ENCODE assay signal across 8 cellular contexts in the genomic region with DNA sequence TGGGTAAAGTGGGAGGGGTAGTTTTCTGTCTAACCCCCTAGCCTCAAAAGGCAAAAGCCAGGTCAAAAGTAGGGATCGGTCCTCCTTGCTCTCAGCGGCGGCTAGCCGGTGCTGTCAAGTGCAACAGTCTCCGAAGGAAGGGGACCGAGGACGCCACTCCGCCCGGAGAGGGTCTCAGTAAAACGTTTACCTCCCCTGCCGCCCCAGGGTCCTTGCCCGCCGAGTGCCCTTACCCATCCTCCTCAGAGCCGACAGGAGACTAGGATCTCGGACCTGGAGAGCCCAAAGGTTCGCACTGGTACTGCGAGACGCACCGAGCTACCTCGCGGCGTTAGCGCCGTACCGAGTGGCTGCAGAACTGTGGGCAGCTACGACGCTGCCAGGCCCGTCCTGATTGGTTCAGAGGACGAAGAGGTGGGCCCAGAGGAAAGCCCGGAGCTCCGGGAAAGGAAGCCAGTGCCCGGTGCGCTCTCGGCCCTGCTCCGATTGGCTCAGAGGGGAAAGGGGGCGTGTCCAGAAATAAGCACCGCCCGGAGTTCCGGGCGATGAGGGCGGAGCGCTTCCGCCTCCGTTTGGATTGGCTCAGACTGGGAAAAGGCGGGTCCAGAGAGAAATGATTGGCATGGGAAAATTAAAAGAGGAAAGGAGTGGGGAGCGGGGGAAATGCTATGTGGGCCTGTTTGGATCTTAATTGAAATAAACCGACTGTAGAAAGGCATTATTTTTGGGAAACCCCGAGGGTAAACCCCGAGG. TPM values are rescaled to one million over a fixed set of nuclear protein-coding genes. Genes with fewer than 3 reads are reported as not detected.
A peak's percentile ranks its signal among the peaks of the same experiment; 100 is the strongest.
DNase-seq lines count a peak whose midpoint lies in the region; ATAC-seq and TF ChIP-seq lines count a peak whose summit lies in the region.
"Not testable (repeated sequence)": the region's sequence is repeated elsewhere in the genome, so short reads cannot be mapped to it uniquely, and the experiment has no call there.

A gene with protein sequence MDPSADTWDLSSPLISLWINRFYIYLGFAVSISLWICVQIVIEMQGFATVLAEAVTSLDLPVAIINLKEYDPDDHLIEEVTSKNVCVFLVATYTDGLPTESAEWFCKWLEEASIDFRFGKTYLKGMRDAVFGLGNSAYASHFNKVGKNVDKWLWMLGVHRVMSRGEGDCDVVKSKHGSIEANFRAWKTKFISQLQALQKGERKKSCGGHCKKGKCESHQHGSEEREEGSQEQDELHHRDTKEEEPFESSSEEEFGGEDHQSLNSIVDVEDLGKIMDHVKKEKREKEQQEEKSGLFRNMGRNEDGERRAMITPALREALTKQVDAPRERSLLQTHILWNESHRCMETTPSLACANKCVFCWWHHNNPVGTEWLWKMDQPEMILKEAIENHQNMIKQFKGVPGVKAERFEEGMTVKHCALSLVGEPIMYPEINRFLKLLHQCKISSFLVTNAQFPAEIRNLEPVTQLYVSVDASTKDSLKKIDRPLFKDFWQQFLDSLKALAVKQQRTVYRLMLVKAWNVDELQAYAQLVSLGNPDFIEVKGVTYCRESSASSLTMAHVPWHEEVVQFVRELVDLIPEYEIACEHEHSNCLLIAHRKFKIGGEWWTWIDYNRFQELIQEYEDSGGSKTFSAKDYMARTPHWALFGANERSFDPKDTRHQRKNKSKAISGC (minus strand): TSS at position 362 of the 753 bp plus-strand sequence. CDS start 125 bp downstream, at position 237.

- not testable (repeated sequence) for H3K9me3 Mint-ChIP-seq in WTC11

- H3K4me3 ChIP-seq in cardiac fibroblast (replicated peaks in 1 of 2; ENCODE audit: low read depth in 2 of 2, low read length in 2 of 2) (peak within 1 kb of the TSS; percentile 67), skin epidermis (peak within 1 kb of the TSS; percentile 46 to 91 (median 79))

- peak within 1 kb of the TSS; percentile 94 for H3K4me3 Mint-ChIP-seq in WTC11

- CTCF ChIA-PET in WTC11 (lab: Charles Lee), result interaction anchor here (0.5 to 1.1 kb wide), 3 partner anchors 79 to 98 kb away, joined by 3 to 13 read pairs (median 4); no protein-coding TSS in a partner anchor

- peak; percentile 88 for TF ChIP-seq POLR2A in GM18951 (IDR thresholded peaks at IDR 0.05; ENCODE audit: extremely low read depth, insufficient read depth, insufficient read length)

- POLR2A ChIA-PET in WTC11 (lab: Charles Lee), result interaction anchor here (0.5 kb wide), 1 partner anchor 54 kb away, joined by 3 read pairs; no protein-coding TSS in a partner anchor

- H3K27me3 Mint-ChIP-seq in WTC11 (ENCODE audit: low read depth), result not testable (repeated sequence)

- H3K4me1 Mint-ChIP-seq in WTC11, result peaks cover 19% of the 10 kb centered on the region

- ATAC-seq in HG03175 (IDR thresholded peaks at IDR 0.05; ENCODE audit: unreplicated experiment), result peak; percentile 87
- peak; percentile 96 for ATAC-seq in WTC11

- H3K27ac Mint-ChIP-seq in WTC11, result peak within 1 kb of the TSS; percentile 96

- peak within 1 kb of the TSS in 20 of 21 experiments; percentile 46 to 97 (median 78) for H3K27ac ChIP-seq in skin epidermis

- in situ Hi-C loops in GM18951 (cut with MboI; ENCODE audit: low sequenced_read_pairs, unreplicated experiment), result loop anchor here (10.0 kb wide), 1 partner anchor 87 kb away; no protein-coding TSS in a partner anchor

- TF ChIP-seq CTCF in WTC11 (IDR thresholded peaks at IDR 0.05); cardiac fibroblast (IDR thresholded peaks at IDR 0.05; ENCODE audit: low read depth, low read length): not testable (repeated sequence)

- peaks cover 14% of the 10 kb centered on the region for H3K36me3 Mint-ChIP-seq in WTC11

- DNase-seq in AG08396 (ENCODE audit: low spot score) (peak; percentile 86), NCI-H2227 treated with DMSO at 0.1 percent for 48 hours (lab: John Stamatoyannopoulos, UW) (peak; percentile 93), WTC11 (ENCODE audit: low spot score) (peak; percentile 100), cardiac fibroblast (ENCODE audit: low read depth in 2 of 2) (peak; percentile 98), iPS-NIHi11 (ENCODE audit: low spot score) (peak; percentile 84)

TF ChIP-seq in WTC11, 78 proteins besides CTCF, POLR2A, EP300 and RAD21 (continues in another document):
- TF ChIP-seq ZNF121 (CRISPR knock-in tag; IDR thresholded peaks at IDR 0.05) (peak; percentile 70; the same call in 1 of the 2 replicates), CREB1 (CRISPR knock-in tag; IDR thresholded peaks at IDR 0.05) (peak; percentile 38; the same call in 1 of the 2 replicates), FOXK1 (CRISPR knock-in tag; IDR thresholded peaks at IDR 0.05) (peak; percentile 76), ETV6 (CRISPR knock-in tag; IDR thresholded peaks at IDR 0.05) (peak; percentile 90), ZNF416 (CRISPR knock-in tag; IDR thresholded peaks at IDR 0.05) (peak; percentile 65; the same call in 1 of the 2 replicates), FOXP1 (CRISPR knock-in tag; IDR thresholded peaks at IDR 0.05; ENCODE audit: borderline replicate concordance) (peak; percentile 91; the same call in 1 of the 2 replicates), MYBL2 (CRISPR knock-in tag; IDR thresholded peaks at IDR 0.05) (peak; percentile 55; the same call in 1 of the 2 replicates), CREM (CRISPR knock-in tag; IDR thresholded peaks at IDR 0.05) (peak; percentile 67; the same call in 1 of the 2 replicates), SMAD3 (CRISPR knock-in tag; IDR thresholded peaks at IDR 0.05; ENCODE audit: borderline replicate concordance) (peak; percentile 70; the same call in 1 of the 2 replicates), TEAD1 (CRISPR knock-in tag; IDR thresholded peaks at IDR 0.05) (peak; percentile 89; the same call in 1 of the 2 replicates), SP1 (CRISPR knock-in tag; conservative IDR thresholded peaks at IDR 0.05) (peak; percentile 91)
- TF ChIP-seq, protein P1, sequence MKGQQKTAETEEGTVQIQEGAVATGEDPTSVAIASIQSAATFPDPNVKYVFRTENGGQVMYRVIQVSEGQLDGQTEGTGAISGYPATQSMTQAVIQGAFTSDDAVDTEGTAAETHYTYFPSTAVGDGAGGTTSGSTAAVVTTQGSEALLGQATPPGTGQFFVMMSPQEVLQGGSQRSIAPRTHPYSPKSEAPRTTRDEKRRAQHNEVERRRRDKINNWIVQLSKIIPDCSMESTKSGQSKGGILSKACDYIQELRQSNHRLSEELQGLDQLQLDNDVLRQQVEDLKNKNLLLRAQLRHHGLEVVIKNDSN (CRISPR knock-in tag; IDR thresholded peaks at IDR 0.05), result peak; percentile 38; the same call in 1 of the 2 replicates
- TF ChIP-seq, protein P2, sequence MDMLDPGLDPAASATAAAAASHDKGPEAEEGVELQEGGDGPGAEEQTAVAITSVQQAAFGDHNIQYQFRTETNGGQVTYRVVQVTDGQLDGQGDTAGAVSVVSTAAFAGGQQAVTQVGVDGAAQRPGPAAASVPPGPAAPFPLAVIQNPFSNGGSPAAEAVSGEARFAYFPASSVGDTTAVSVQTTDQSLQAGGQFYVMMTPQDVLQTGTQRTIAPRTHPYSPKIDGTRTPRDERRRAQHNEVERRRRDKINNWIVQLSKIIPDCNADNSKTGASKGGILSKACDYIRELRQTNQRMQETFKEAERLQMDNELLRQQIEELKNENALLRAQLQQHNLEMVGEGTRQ (CRISPR knock-in tag; IDR thresholded peaks at IDR 0.05), result 0 out of 2 replicates have a peak, but pooled peaks have one; percentile 7
- TF ChIP-seq, protein P3, sequence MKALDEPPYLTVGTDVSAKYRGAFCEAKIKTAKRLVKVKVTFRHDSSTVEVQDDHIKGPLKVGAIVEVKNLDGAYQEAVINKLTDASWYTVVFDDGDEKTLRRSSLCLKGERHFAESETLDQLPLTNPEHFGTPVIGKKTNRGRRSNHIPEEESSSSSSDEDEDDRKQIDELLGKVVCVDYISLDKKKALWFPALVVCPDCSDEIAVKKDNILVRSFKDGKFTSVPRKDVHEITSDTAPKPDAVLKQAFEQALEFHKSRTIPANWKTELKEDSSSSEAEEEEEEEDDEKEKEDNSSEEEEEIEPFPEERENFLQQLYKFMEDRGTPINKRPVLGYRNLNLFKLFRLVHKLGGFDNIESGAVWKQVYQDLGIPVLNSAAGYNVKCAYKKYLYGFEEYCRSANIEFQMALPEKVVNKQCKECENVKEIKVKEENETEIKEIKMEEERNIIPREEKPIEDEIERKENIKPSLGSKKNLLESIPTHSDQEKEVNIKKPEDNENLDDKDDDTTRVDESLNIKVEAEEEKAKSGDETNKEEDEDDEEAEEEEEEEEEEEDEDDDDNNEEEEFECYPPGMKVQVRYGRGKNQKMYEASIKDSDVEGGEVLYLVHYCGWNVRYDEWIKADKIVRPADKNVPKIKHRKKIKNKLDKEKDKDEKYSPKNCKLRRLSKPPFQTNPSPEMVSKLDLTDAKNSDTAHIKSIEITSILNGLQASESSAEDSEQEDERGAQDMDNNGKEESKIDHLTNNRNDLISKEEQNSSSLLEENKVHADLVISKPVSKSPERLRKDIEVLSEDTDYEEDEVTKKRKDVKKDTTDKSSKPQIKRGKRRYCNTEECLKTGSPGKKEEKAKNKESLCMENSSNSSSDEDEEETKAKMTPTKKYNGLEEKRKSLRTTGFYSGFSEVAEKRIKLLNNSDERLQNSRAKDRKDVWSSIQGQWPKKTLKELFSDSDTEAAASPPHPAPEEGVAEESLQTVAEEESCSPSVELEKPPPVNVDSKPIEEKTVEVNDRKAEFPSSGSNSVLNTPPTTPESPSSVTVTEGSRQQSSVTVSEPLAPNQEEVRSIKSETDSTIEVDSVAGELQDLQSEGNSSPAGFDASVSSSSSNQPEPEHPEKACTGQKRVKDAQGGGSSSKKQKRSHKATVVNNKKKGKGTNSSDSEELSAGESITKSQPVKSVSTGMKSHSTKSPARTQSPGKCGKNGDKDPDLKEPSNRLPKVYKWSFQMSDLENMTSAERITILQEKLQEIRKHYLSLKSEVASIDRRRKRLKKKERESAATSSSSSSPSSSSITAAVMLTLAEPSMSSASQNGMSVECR (CRISPR knock-in tag; IDR thresholded peaks at IDR 0.05; ENCODE audit: borderline replicate concordance), result peak; percentile 91; the same call in 1 of the 2 replicates

RNA-seq across cellular contexts. Expression of the gene that starts here (rescaled TPM):
- total RNA-seq in WTC11 (2021), result 5.6 to 6.7 TPM (median 5.7 TPM) in 3 replicates

Comparison
In these comparisons a context has a peak if more than half of its experiments do, and no peak if none do; other contexts are left out.
1. Peak in every context shown above with its lines: DNase-seq, ATAC-seq, H3K4me3 ChIP-seq and H3K27ac ChIP-seq.